ENCODE assay signal across 8 cellular contexts in genomic region chr1:150577557-150578277, GRCh38. TPM values are rescaled to one million over a fixed set of nuclear protein-coding genes. Genes with fewer than 3 reads are reported as not detected.
A peak's percentile ranks its signal among the peaks of the same experiment; 100 is the strongest.
DNase-seq lines count a peak whose midpoint lies in the region; ATAC-seq, FAIRE-seq and TF ChIP-seq lines count a peak whose summit lies in the region.

No MANE protein-coding gene starts in this region.

- no peaks in the 10 kb centered on the region for H3K9me3 ChIP-seq in HUES6 (ENCODE audit: control insufficient read depth, insufficient read depth, low read depth, low read length)
- no peaks in the 10 kb centered on the region for H3K9me3 ChIP-seq in tibial nerve

- DNase-seq in left kidney (ENCODE audit: low read depth, low spot score), result peak; percentile 53
- DNase-seq in tibial nerve (ENCODE audit: low spot score in 2 of 2), result no peak
- DNase-seq in RCC 7860 (ENCODE audit: low spot score), result no peak

- peaks cover 61% of the 10 kb centered on the region for H3K36me3 ChIP-seq in HUES6 (ENCODE audit: control insufficient read depth, insufficient read depth, low read length)
- peaks cover 2 to 59% (median 5%) of the 10 kb centered on the region in 3 donors for H3K36me3 ChIP-seq in tibial nerve

- FAIRE-seq in RCC 7860 (lab: Jason Lieb, UNC), result no peak

- H3K4me3 ChIP-seq in HUES6 (ENCODE audit: low read depth, low read length) (peak overlapping the region; percentile 89), tibial nerve (peak overlapping the region; percentile 82 to 98 (median 93))

- peak overlapping the region; percentile 99 for H3K9ac ChIP-seq in HUES6 (ENCODE audit: low read length)

- peak in 1 of 2 donors; percentile 20 for TF ChIP-seq POLR2A in tibial nerve (IDR thresholded peaks at IDR 0.05)

- H3K4me1 ChIP-seq in HUES6 (ENCODE audit: control insufficient read depth, insufficient read depth, low read length), result peaks cover 37% of the 10 kb centered on the region
- peaks cover 0 to 45% (median 31%) of the 10 kb centered on the region in 4 donors for H3K4me1 ChIP-seq in tibial nerve

- H3K27ac ChIP-seq in C4-2B (peak overlapping the region; percentile 98), HUES6 (ENCODE audit: low read depth, low read length) (peak overlapping the region; percentile 100), angular gyrus (ENCODE audit: low read depth, low read length) (peak overlapping the region; percentile 84), tibial nerve (peak overlapping the region; percentile 97 to 100 (median 98))

- peak in 1 of 2 donors; percentile 24 for TF ChIP-seq EP300 in tibial nerve (IDR thresholded peaks at IDR 0.05)

- no peak for TF ChIP-seq CTCF in C4-2B (conservative IDR thresholded peaks at IDR 0.05)
- TF ChIP-seq CTCF in tibial nerve (IDR thresholded peaks at IDR 0.05), result no peak

- WGBS in tibial nerve, 2 donors, result 0% methylated on average over 12 of the region's 12 CpGs

- ATAC-seq in HG02884 (IDR thresholded peaks at IDR 0.05; ENCODE audit: unreplicated experiment) (no peak), GM21390 (IDR thresholded peaks at IDR 0.05; ENCODE audit: unreplicated experiment) (no peak)

- no peaks in the 10 kb centered on the region for H3K27me3 ChIP-seq in HUES6 (ENCODE audit: control insufficient read depth, insufficient read depth, low read length)
- H3K27me3 ChIP-seq in tibial nerve, result no peaks in the 10 kb centered on the region

RNA-seq across cellular contexts. Expression of gene MCL1, which starts 1.7 kb away (rescaled TPM):
- 100 to 1,000 TPM; 235 to 306 (median 258) TPM for total RNA-seq in tibial nerve

RNA-seq across cellular contexts. Expression of gene ADAMTSL4, which starts 28.5 kb away (rescaled TPM):
- total RNA-seq in tibial nerve, result 100 to 1,000 TPM in 2 of 4 donors, 10 to 100 TPM in 2; 54.4 to 132 (median 93.2) TPM

RNA-seq across cellular contexts. Expression of gene ENSA, which starts 51.7 kb away (rescaled TPM):
- total RNA-seq in tibial nerve, result 100 to 1,000 TPM; 120 to 331 (median 231) TPM
